ENCODE assay signal across 17 cellular contexts in the genomic region with DNA sequence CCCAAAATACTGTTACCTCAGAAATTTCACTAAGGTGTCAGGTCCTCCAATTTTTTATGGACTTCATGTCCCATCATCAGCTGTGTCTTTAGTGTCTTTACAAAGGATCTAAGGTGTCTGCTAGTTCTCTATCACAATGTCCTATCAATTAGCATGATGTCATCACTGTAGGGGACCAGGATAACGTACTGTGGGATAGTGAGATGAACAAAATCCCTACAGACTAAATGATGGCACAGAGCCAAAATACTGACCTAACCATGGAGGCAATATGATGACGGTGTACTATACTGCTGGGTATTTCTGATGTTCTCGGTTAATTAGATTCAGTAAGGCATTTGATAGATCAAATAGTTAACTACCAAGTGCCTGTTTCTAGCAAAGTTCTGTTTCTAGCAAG.
A peak's percentile ranks its signal among the peaks of the same experiment; 100 is the strongest.
DNase-seq lines count a peak whose midpoint lies in the region; ATAC-seq, FAIRE-seq and TF ChIP-seq lines count a peak whose summit lies in the region.
"Had no signal": no experiment of that assay in that cellular context is flagged by ENCODE, and none has a peak within 500 bp of the region (broad histone marks: within the 10 kb centered on the region; RNA-seq: fewer than 3 reads in every experiment).

No MANE protein-coding gene starts in this region.

- no peak for TF ChIP-seq RAD21 in HepG2 (CRISPR knock-in tag; IDR thresholded peaks at IDR 0.05)

- H3K27ac ChIP-seq in HepG2 (ENCODE audit: extremely low read length, insufficient read depth, low read length) (no peak overlapping the region), right lobe of liver (no peak overlapping the region), HEK293 (ENCODE audit: extremely low read depth, low read depth, low read length) (no peak overlapping the region), endothelial cell of umbilical vein (ENCODE audit: insufficient read depth, low read depth, low read length) (no peak overlapping the region), left ventricle myocardium inferior (replicated peaks) (no peak overlapping the region)
- H3K27ac ChIP-seq: C4-2B had no signal

- FAIRE-seq in HepG2 (lab: Jason Lieb, UNC), result no peak
- FAIRE-seq in endothelial cell of umbilical vein (lab: Jason Lieb, UNC), result no peak
- FAIRE-seq: G401.6, GM12891, GM18507, HTR-8/SVneo had no signal

- H3K9me3 ChIP-seq in HepG2 (ENCODE audit: low read length) (no peaks in the 10 kb centered on the region), right lobe of liver (no peaks in the 10 kb centered on the region), HEK293 (ENCODE audit: control insufficient read depth, insufficient read depth, low read depth, low read length) (no peaks in the 10 kb centered on the region), endothelial cell of umbilical vein (replicated peaks; ENCODE audit: control insufficient read depth, insufficient read depth, low read length) (no peaks in the 10 kb centered on the region), left ventricle myocardium inferior (replicated peaks) (no peaks in the 10 kb centered on the region)
- H3K9me3 ChIP-seq: Caco-2, HAP-1 had no signal

- POLR2A ChIA-PET in HepG2 (lab: Yijun Ruan, JAX) (no interaction called here), HEK293 (lab: Yijun Ruan, JAX) (interaction anchor here (5.6 kb wide), 1 partner anchor 93 kb away, joined by 36 read pairs; a partner anchor contains a TSS), endothelial cell of umbilical vein (lab: Charles Lee) (no interaction called here)

- WGBS in HepG2 (ENCODE audit: low lambda C conversion rate), result 97% methylated on average over 3 of the region's 3 CpGs
- WGBS in right lobe of liver (ENCODE audit: insufficient coverage, low coverage, low lambda C conversion rate, missing lambda C conversion rate), result 96% methylated on average over 3 of the region's 3 CpGs

- TF ChIP-seq CTCF in HepG2 (CRISPR knock-in tag; IDR thresholded peaks at IDR 0.05) (no peak), right lobe of liver (IDR thresholded peaks at IDR 0.05) (no peak), HEK293 (tag by site-specific recombination; IDR thresholded peaks at IDR 0.05) (no peak), endothelial cell of umbilical vein (IDR thresholded peaks at IDR 0.05; ENCODE audit: extremely low read depth in 1 of 2, insufficient read depth in 1 of 2, low read depth in 1 of 2, low read length in 2 of 2) (no peak), left ventricle myocardium inferior (IDR thresholded peaks at IDR 0.05; ENCODE audit: borderline replicate concordance) (no peak)

- intact Hi-C loops in HepG2 (cut with micrococcal nuclease; ENCODE audit: unreplicated experiment) (no loop called here), right lobe of liver (cut with DNase I) (no loop called here), endothelial cell of umbilical vein (cut with micrococcal nuclease) (no loop called here), left ventricle myocardium inferior (cut with micrococcal nuclease) (no loop called here)

- H3K9ac ChIP-seq in HepG2 (ENCODE audit: insufficient read depth, low read depth, low read length), result no peak overlapping the region
- H3K9ac ChIP-seq in endothelial cell of umbilical vein (replicated peaks; ENCODE audit: extremely low read depth, insufficient read depth, low read length), result no peak overlapping the region

- TF ChIP-seq POLR2A in HepG2 (IDR thresholded peaks at IDR 0.05; ENCODE audit: insufficient read depth in 1 of 2, low read depth in 2 of 2, low read length in 2 of 2), result no peak
- no peak for TF ChIP-seq POLR2A in right lobe of liver (IDR thresholded peaks at IDR 0.05)
- no peak for TF ChIP-seq POLR2A in endothelial cell of umbilical vein (IDR thresholded peaks at IDR 0.05; ENCODE audit: low read depth, low read length)

- H3K4me3 ChIP-seq in HepG2 (replicated peaks in 1 of 3; ENCODE audit: insufficient read depth in 1 of 3, low read depth in 2 of 3, low read length in 3 of 3) (no peak overlapping the region), right lobe of liver (no peak overlapping the region), HEK293 (ENCODE audit: low read depth, low read length) (no peak overlapping the region), endothelial cell of umbilical vein (replicated peaks in 1 of 3; ENCODE audit: insufficient read depth in 1 of 3, low read depth in 1 of 3, low read length in 3 of 3) (no peak overlapping the region), left ventricle myocardium inferior (no peak overlapping the region)
- H3K4me3 ChIP-seq: HAP-1 had no signal

- H3K36me3 ChIP-seq in HepG2 (replicated peaks in 1 of 2; ENCODE audit: control insufficient read depth in 1 of 2, insufficient read depth in 2 of 2, low read length in 2 of 2), result no peaks in the 10 kb centered on the region
- no peaks in the 10 kb centered on the region for H3K36me3 ChIP-seq in right lobe of liver
- no peaks in the 10 kb centered on the region for H3K36me3 ChIP-seq in HEK293 (ENCODE audit: control insufficient read depth in 2 of 2, insufficient read depth in 1 of 2, low read length in 2 of 2)
- no peaks in the 10 kb centered on the region for H3K36me3 ChIP-seq in endothelial cell of umbilical vein (ENCODE audit: control insufficient read depth in 2 of 2, extremely low read depth in 1 of 2, insufficient read depth in 2 of 2, low read length in 2 of 2)
- H3K36me3 ChIP-seq in left ventricle myocardium inferior, result no peaks in the 10 kb centered on the region
- H3K36me3 ChIP-seq: HAP-1 had no signal

- dilution Hi-C loops in endothelial cell of umbilical vein (cut with MboI; ENCODE audit: extremely low pct_ligation_motif_present, low sequenced_read_pairs), result no loop called here

- no peaks in the 10 kb centered on the region for H4K20me1 ChIP-seq in HepG2 (ENCODE audit: insufficient read depth, low read length)
- no peaks in the 10 kb centered on the region for H4K20me1 ChIP-seq in endothelial cell of umbilical vein (replicated peaks; ENCODE audit: control insufficient read depth, extremely low read depth, insufficient read depth, low read length)

- H3K79me2 ChIP-seq in HepG2 (ENCODE audit: insufficient read depth, low read length), result peaks cover 10% of the 10 kb centered on the region
- peaks cover 18% of the 10 kb centered on the region for H3K79me2 ChIP-seq in endothelial cell of umbilical vein (ENCODE audit: control insufficient read depth, insufficient read depth, low read length)

- no peak overlapping the region for H3K4me2 ChIP-seq in HepG2 (ENCODE audit: low read depth, low read length)
- H3K4me2 ChIP-seq in endothelial cell of umbilical vein (ENCODE audit: insufficient read depth, low read length), result no peak overlapping the region

- BruUV-seq in HepG2 (replicated peaks; lab: Mats Ljungman, UMichigan), result no TSS peak
- no TSS peak for BruUV-seq in endothelial cell of umbilical vein (replicated peaks; lab: Mats Ljungman, UMichigan)

- H2AFZ ChIP-seq in HepG2 (ENCODE audit: low read length) (no peak overlapping the region), endothelial cell of umbilical vein (ENCODE audit: low read depth, low read length) (no peak overlapping the region)

- TF ChIP-seq EP300 in HepG2 (IDR thresholded peaks at IDR 0.05; ENCODE audit: low read depth in 2 of 2, low read length in 2 of 2) (no peak), HepG2 (CRISPR knock-in tag; IDR thresholded peaks at IDR 0.05; ENCODE audit: borderline replicate concordance) (no peak)

- H3K27me3 ChIP-seq in HepG2 (ENCODE audit: control insufficient read depth in 1 of 2, insufficient read depth in 2 of 2, low read length in 2 of 2) (no peaks in the 10 kb centered on the region), right lobe of liver (no peaks in the 10 kb centered on the region), endothelial cell of umbilical vein (ENCODE audit: control insufficient read depth in 2 of 2, insufficient read depth in 2 of 2, low read length in 2 of 2) (no peaks in the 10 kb centered on the region), left ventricle myocardium inferior (ENCODE audit: low read depth) (no peaks in the 10 kb centered on the region)

- DNase-seq in HepG2 (ENCODE audit: low spot score) (no peak), right lobe of liver (no peak), endothelial cell of umbilical vein (ENCODE audit: low read depth, low spot score) (no peak), NCI-H2107 treated with DMSO at 0.1 percent for 48 hours (lab: John Stamatoyannopoulos, UW; ENCODE audit: unreplicated experiment) (no peak), left ventricle myocardium inferior (no peak)
- DNase-seq: ACHN; Caco-2; CD4-positive, alpha-beta T cell; GOT3; KG1 had no signal

- peaks cover 41% of the 10 kb centered on the region for H3K4me1 ChIP-seq in HepG2 (ENCODE audit: insufficient read depth, low read length)
- H3K4me1 ChIP-seq in right lobe of liver, result peaks cover 0 to 14% (median 2%) of the 10 kb centered on the region in 4 donors
- no peaks in the 10 kb centered on the region for H3K4me1 ChIP-seq in HEK293 (ENCODE audit: control insufficient read depth, insufficient read depth, low read length)
- no peaks in the 10 kb centered on the region for H3K4me1 ChIP-seq in endothelial cell of umbilical vein (ENCODE audit: control insufficient read depth, extremely low read depth, insufficient read depth, low read length)
- H3K4me1 ChIP-seq in left ventricle myocardium inferior, result peaks cover 30% of the 10 kb centered on the region
- H3K4me1 ChIP-seq: HAP-1 had no signal

- CTCF ChIA-PET in HepG2 (lab: Yijun Ruan, JAX; ENCODE audit: low intra/inter-chr PET ratio, low total read pairs), result no interaction called here
- CTCF ChIA-PET in HEK293 (lab: Yijun Ruan, JAX), result interaction anchor here (5.9 kb wide), 1 partner anchor 94 kb away, joined by 68 read pairs; a partner anchor contains a TSS
- CTCF ChIA-PET in endothelial cell of umbilical vein (lab: Charles Lee), result interaction anchor here (0.6 to 1.6 kb wide), 3 partner anchors 10 to 99 kb away, joined by 3 to 6 read pairs (median 4); no protein-coding TSS in a partner anchor

- ATAC-seq in HepG2 (no peak), right lobe of liver (no peak)

- no peaks in the 10 kb centered on the region for H3K9me1 ChIP-seq in endothelial cell of umbilical vein (replicated peaks; ENCODE audit: control insufficient read depth, extremely low read depth, insufficient read depth, low read length)

- in situ Hi-C loops in HepG2 (cut with HindIII; ENCODE audit: extremely low pct_ligation_motif_present, low pct_unique_long_range_greater_than_20kb), result no loop called here

TF ChIP-seq in HepG2, 621 proteins besides CTCF, POLR2A, EP300 and RAD21 (continues in another document):
- TF ChIP-seq CREB1 (IDR thresholded peaks at IDR 0.05), result 0 out of 2 replicates have a peak, but pooled peaks have one; percentile 4
- TF ChIP-seq CREB1 (CRISPR knock-in tag; IDR thresholded peaks at IDR 0.05), result no peak
- no peak for TF ChIP-seq SIN3B (IDR thresholded peaks at IDR 0.05; ENCODE audit: low read length)

TF ChIP-seq in endothelial cell of umbilical vein, 7 proteins besides CTCF, POLR2A, EP300 and RAD21:
- TF ChIP-seq JUN (IDR thresholded peaks at IDR 0.05; ENCODE audit: borderline replicate concordance, insufficient read depth, insufficient read length, low read depth) (peak; percentile 23), FOS (IDR thresholded peaks at IDR 0.05; ENCODE audit: borderline replicate concordance, insufficient read depth, low read length) (no peak)
